ENCODE assay signal across 16 cellular contexts in genomic region chr18:49149011-49149410, GRCh38.
DNase-seq lines count a peak whose midpoint lies in the region; ATAC-seq lines count a peak whose summit lies in the region.
"Had no signal": no experiment of that assay in that cellular context is flagged by ENCODE, and none has a peak within 500 bp of the region (broad histone marks: within the 10 kb centered on the region; RNA-seq: fewer than 3 reads in every experiment).

No MANE protein-coding gene starts in this region.

- H3K27ac Mint-ChIP-seq in T-cell, result no peak overlapping the region
- H3K27ac Mint-ChIP-seq: B cell; CD4-positive, alpha-beta T cell; CD8-positive, alpha-beta T cell had no signal

- CTCF ChIA-PET in T-cell (lab: Charles Lee), result no interaction called here

- H3K4me1 Mint-ChIP-seq in T-cell, result no peaks in the 10 kb centered on the region
- H3K4me1 Mint-ChIP-seq: B cell had no signal

- POLR2A ChIA-PET in T-cell (lab: Charles Lee), result no interaction called here

- no peak overlapping the region for H3K4me3 Mint-ChIP-seq in T-cell
- H3K4me3 Mint-ChIP-seq: B cell; CD4-positive, alpha-beta T cell; CD8-positive, alpha-beta T cell had no signal

- no peak for ATAC-seq in GM21526 (IDR thresholded peaks at IDR 0.05; ENCODE audit: low FRiP score, unreplicated experiment)
- no peak for ATAC-seq in T-cell (replicated peaks in 1 of 4)
- ATAC-seq: A549; CD8-positive, alpha-beta T cell; GM12878 had no signal

- peaks cover 58% of the 10 kb centered on the region for H3K36me3 Mint-ChIP-seq in T-cell

- no peaks in the 10 kb centered on the region for H3K27me3 Mint-ChIP-seq in T-cell
- H3K27me3 Mint-ChIP-seq: B cell; CD4-positive, alpha-beta T cell had no signal

- H3K9me3 Mint-ChIP-seq in T-cell, result peaks cover 0 to 11% (median 0%) of the 10 kb centered on the region in 3 donors

- DNase-seq in NCI-H748 (lab: John Stamatoyannopoulos, UW; ENCODE audit: unreplicated experiment) (peak; percentile 18), NCI-H748 treated with DMSO at 0.1 percent for 48 hours (lab: John Stamatoyannopoulos, UW) (no peak), NCI-H69 (lab: John Stamatoyannopoulos, UW) (peak; percentile 23), cerebellum (ENCODE audit: low spot score) (peak; percentile 24), COLO829 (ENCODE audit: low spot score) (no peak), T-cell (no peak)
- DNase-seq: AML-193; CD4-positive, alpha-beta T cell; CD8-positive, alpha-beta T cell; COR-L47; DMS79 treated with DMSO at 0.1 percent for 48 hours; GDM1 had no signal

Comparison
In these comparisons a context has a peak if more than half of its experiments do, and no peak if none do; other contexts are left out.
1. DNase-seq: peak in NCI-H748 (single experiment), NCI-H69 (single experiment) and cerebellum (single experiment); none in NCI-H748 treated with DMSO at 0.1 percent for 48 hours (single experiment), COLO829 (single experiment) and T-cell (0 of 34).